In genomic region chr14:102016420-102017090, GRCh38 we compare ENCODE assay signal across 22 cellular contexts.
"Had no signal": no experiment of that assay in that cellular context is flagged by ENCODE, and none has a peak within 500 bp of the region (broad histone marks: within the 10 kb centered on the region; RNA-seq: fewer than 3 reads in every experiment).

No MANE protein-coding gene starts in this region.

- H3K4me3 ChIP-seq: pancreas, tibial artery had no signal

- H3K9me3 Mint-ChIP-seq: brain; dendritic cell treated with granulocyte-macrophage colony-stimulating factor and Interleukin-4, amounts not matched to agents 40 ng/mL and 50 ng/mL, for 4 days; immature natural killer cell; natural killer cell; stimulated activated naive CD8-positive, alpha-beta T cell treated with anti-CD3 and anti-CD28 coated beads, Interleukin-15, Interleukin-2, amounts not matched to agents 100 ng/mL and 50 ng/mL, for 24 hours; T-helper 2 cell treated with Interferon-gamma antibody and Interleukin-4, amounts not matched to agents 5 μg/mL and 100 μg/mL, for 36 hours had no signal

- H3K9me3 ChIP-seq: pancreas, tibial artery had no signal

- H3K4me1 ChIP-seq: pancreas, tibial artery had no signal

- H3K4me1 Mint-ChIP-seq: brain, immature natural killer cell, natural killer cell had no signal

- DNase-seq: activated CD8-positive, alpha-beta memory T cell treated with anti-CD3 and anti-CD28 coated beads for 24 hours; activated CD8-positive, alpha-beta memory T cell treated with anti-CD3 and anti-CD28 coated beads, Interleukin-2, amount 50 U/mL, for 4 hours; activated naive CD4-positive, alpha-beta T cell treated with Interleukin-2 at 50 U/mL for 16 hours; activated T-cell treated with anti-CD3 and anti-CD28 coated beads, Interleukin-2, amount 50 U/mL, for 48 hours; amygdala; caudate nucleus; effector CD4-positive, alpha-beta T cell; foreskin melanocyte; immature natural killer cell; kidney glomerular epithelial cell; left ventricle myocardium superior; midbrain; natural killer cell; pancreas; stimulated activated CD4-positive, alpha-beta T cell treated with anti-CD3 and anti-CD28 coated beads, Interleukin-12 subunit alpha, Interleukin-12 subunit beta, amount 100 ng/mL, for 4 hours; stimulated activated CD4-positive, alpha-beta T cell treated with anti-CD3 and anti-CD28 coated beads, Interleukin-4, amount 100 ng/mL, for 4 hours; tibial artery had no signal

- ATAC-seq: left ventricle myocardium superior, natural killer cell, pancreas, right cardiac atrium had no signal

- H3K27ac Mint-ChIP-seq: brain; dendritic cell treated with granulocyte-macrophage colony-stimulating factor and Interleukin-4, amounts not matched to agents 40 ng/mL and 50 ng/mL, for 4 days; natural killer cell had no signal

- H3K27me3 ChIP-seq: pancreas, tibial artery had no signal

- H3K27ac ChIP-seq: pancreas, tibial artery had no signal

- H3K4me3 Mint-ChIP-seq: brain; dendritic cell treated with granulocyte-macrophage colony-stimulating factor and Interleukin-4, amounts not matched to agents 40 ng/mL and 50 ng/mL, for 4 days; immature natural killer cell; natural killer cell; stimulated activated naive CD8-positive, alpha-beta T cell treated with anti-CD3 and anti-CD28 coated beads, Interleukin-15, Interleukin-2, amounts not matched to agents 100 ng/mL and 50 ng/mL, for 24 hours; T-helper 2 cell treated with Interferon-gamma antibody and Interleukin-4, amounts not matched to agents 5 μg/mL and 100 μg/mL, for 36 hours had no signal

- H3K27me3 Mint-ChIP-seq: brain; dendritic cell treated with granulocyte-macrophage colony-stimulating factor and Interleukin-4, amounts not matched to agents 40 ng/mL and 50 ng/mL, for 4 days; stimulated activated naive CD8-positive, alpha-beta T cell treated with anti-CD3 and anti-CD28 coated beads, Interleukin-15, Interleukin-2, amounts not matched to agents 100 ng/mL and 50 ng/mL, for 24 hours had no signal
